ENCODE assay signal across 15 cellular contexts in genomic region chr7:25841575-25841974, GRCh38.
"Had no signal": no experiment of that assay in that cellular context is flagged by ENCODE, and none has a peak within 500 bp of the region (broad histone marks: within the 10 kb centered on the region; RNA-seq: fewer than 3 reads in every experiment).

No MANE protein-coding gene starts in this region.

- DNase-seq: activated CD4-positive, alpha-beta memory T cell treated with anti-CD3 and anti-CD28 coated beads for 36 hours; activated CD4-positive, alpha-beta T cell treated with anti-CD3 and anti-CD28 coated beads for 36 hours; activated CD8-positive, alpha-beta memory T cell treated with anti-CD3 and anti-CD28 coated beads, Interleukin-2, amount 10 ng/mL, durations not matched to agents 7 days and 5 days; activated naive CD4-positive, alpha-beta T cell treated with anti-CD3 and anti-CD28 coated beads, Interleukin-2, amount 10 ng/mL, durations not matched to agents 7 days and 5 days; activated T-cell treated with anti-CD3 and anti-CD28 coated beads, Interleukin-2, amount 50 U/mL, for 1 hour; effector memory CD8-positive, alpha-beta T cell; mesendoderm; stimulated activated CD4-positive, alpha-beta T cell treated with anti-CD3 and anti-CD28 coated beads, Interleukin-2, amount 100 ng/mL, for 48 hours; substantia nigra; T-helper 2 cell had no signal

- H3K9me3 Mint-ChIP-seq: activated CD4-positive, alpha-beta memory T cell treated with anti-CD3 and anti-CD28 coated beads for 36 hours; activated naive CD4-positive, alpha-beta T cell treated with anti-CD3 and anti-CD28 coated beads, Interleukin-2, amount 10 ng/mL, durations not matched to agents 7 days and 5 days; central memory CD8-positive, alpha-beta T cell; dendritic cell treated with granulocyte-macrophage colony-stimulating factor and Interleukin-4, amounts not matched to agents 40 ng/mL and 50 ng/mL, for 4 days; effector memory CD8-positive, alpha-beta T cell; natural killer cell treated with Interleukin-12 subunit alpha and Interleukin-12 subunit beta and Interleukin-15 and Interleukin-18, amount 100 ng/mL, for 72 hours; stimulated activated memory B cell treated with anti-CD40 and anti-IgM and Interleukin-4, amounts not matched to agents 10 μg/mL and 1 μg/mL and 100 μg/mL, for 72 hours had no signal

- ATAC-seq: activated CD4-positive, alpha-beta T cell treated with anti-CD3 and anti-CD28 coated beads for 36 hours; activated CD8-positive, alpha-beta memory T cell treated with anti-CD3 and anti-CD28 coated beads, Interleukin-2, amount 10 ng/mL, durations not matched to agents 7 days and 5 days; effector memory CD8-positive, alpha-beta T cell; left lobe of liver; natural killer cell treated with Interleukin-12 subunit alpha and Interleukin-12 subunit beta and Interleukin-15 and Interleukin-18, amount 100 ng/mL, for 72 hours; stimulated activated memory B cell treated with anti-CD40 and anti-IgM and Interleukin-4, amounts not matched to agents 10 μg/mL and 1 μg/mL and 100 μg/mL, for 72 hours had no signal

- H3K36me3 Mint-ChIP-seq: activated CD4-positive, alpha-beta memory T cell treated with anti-CD3 and anti-CD28 coated beads for 36 hours; activated CD8-positive, alpha-beta memory T cell treated with anti-CD3 and anti-CD28 coated beads, Interleukin-2, amount 10 ng/mL, durations not matched to agents 7 days and 5 days; activated naive CD4-positive, alpha-beta T cell treated with anti-CD3 and anti-CD28 coated beads, Interleukin-2, amount 10 ng/mL, durations not matched to agents 7 days and 5 days; natural killer cell treated with Interleukin-12 subunit alpha and Interleukin-12 subunit beta and Interleukin-15 and Interleukin-18, amount 100 ng/mL, for 72 hours; stimulated activated memory B cell treated with anti-CD40 and anti-IgM and Interleukin-4, amounts not matched to agents 10 μg/mL and 1 μg/mL and 100 μg/mL, for 72 hours had no signal

- H3K4me3 Mint-ChIP-seq: activated CD4-positive, alpha-beta memory T cell treated with anti-CD3 and anti-CD28 coated beads for 36 hours; activated CD4-positive, alpha-beta T cell treated with anti-CD3 and anti-CD28 coated beads for 36 hours; activated CD8-positive, alpha-beta memory T cell treated with anti-CD3 and anti-CD28 coated beads, Interleukin-2, amount 10 ng/mL, durations not matched to agents 7 days and 5 days; activated naive CD4-positive, alpha-beta T cell treated with anti-CD3 and anti-CD28 coated beads, Interleukin-2, amount 10 ng/mL, durations not matched to agents 7 days and 5 days; central memory CD8-positive, alpha-beta T cell; dendritic cell treated with granulocyte-macrophage colony-stimulating factor and Interleukin-4, amounts not matched to agents 40 ng/mL and 50 ng/mL, for 4 days; effector memory CD8-positive, alpha-beta T cell; natural killer cell treated with Interleukin-12 subunit alpha and Interleukin-12 subunit beta and Interleukin-15 and Interleukin-18, amount 100 ng/mL, for 72 hours; stimulated activated memory B cell treated with anti-CD40 and anti-IgM and Interleukin-4, amounts not matched to agents 10 μg/mL and 1 μg/mL and 100 μg/mL, for 72 hours had no signal

- H3K27ac Mint-ChIP-seq: activated CD4-positive, alpha-beta memory T cell treated with anti-CD3 and anti-CD28 coated beads for 36 hours; activated CD4-positive, alpha-beta T cell treated with anti-CD3 and anti-CD28 coated beads for 36 hours; activated CD8-positive, alpha-beta memory T cell treated with anti-CD3 and anti-CD28 coated beads, Interleukin-2, amount 10 ng/mL, durations not matched to agents 7 days and 5 days; activated naive CD4-positive, alpha-beta T cell treated with anti-CD3 and anti-CD28 coated beads, Interleukin-2, amount 10 ng/mL, durations not matched to agents 7 days and 5 days; dendritic cell treated with granulocyte-macrophage colony-stimulating factor and Interleukin-4, amounts not matched to agents 40 ng/mL and 50 ng/mL, for 4 days; effector memory CD8-positive, alpha-beta T cell; natural killer cell treated with Interleukin-12 subunit alpha and Interleukin-12 subunit beta and Interleukin-15 and Interleukin-18, amount 100 ng/mL, for 72 hours; stimulated activated memory B cell treated with anti-CD40 and anti-IgM and Interleukin-4, amounts not matched to agents 10 μg/mL and 1 μg/mL and 100 μg/mL, for 72 hours had no signal

- H3K4me1 Mint-ChIP-seq: activated CD4-positive, alpha-beta T cell treated with anti-CD3 and anti-CD28 coated beads for 36 hours; activated CD8-positive, alpha-beta memory T cell treated with anti-CD3 and anti-CD28 coated beads, Interleukin-2, amount 10 ng/mL, durations not matched to agents 7 days and 5 days; activated naive CD4-positive, alpha-beta T cell treated with anti-CD3 and anti-CD28 coated beads, Interleukin-2, amount 10 ng/mL, durations not matched to agents 7 days and 5 days; central memory CD8-positive, alpha-beta T cell; stimulated activated memory B cell treated with anti-CD40 and anti-IgM and Interleukin-4, amounts not matched to agents 10 μg/mL and 1 μg/mL and 100 μg/mL, for 72 hours had no signal
